In the genomic region with DNA sequence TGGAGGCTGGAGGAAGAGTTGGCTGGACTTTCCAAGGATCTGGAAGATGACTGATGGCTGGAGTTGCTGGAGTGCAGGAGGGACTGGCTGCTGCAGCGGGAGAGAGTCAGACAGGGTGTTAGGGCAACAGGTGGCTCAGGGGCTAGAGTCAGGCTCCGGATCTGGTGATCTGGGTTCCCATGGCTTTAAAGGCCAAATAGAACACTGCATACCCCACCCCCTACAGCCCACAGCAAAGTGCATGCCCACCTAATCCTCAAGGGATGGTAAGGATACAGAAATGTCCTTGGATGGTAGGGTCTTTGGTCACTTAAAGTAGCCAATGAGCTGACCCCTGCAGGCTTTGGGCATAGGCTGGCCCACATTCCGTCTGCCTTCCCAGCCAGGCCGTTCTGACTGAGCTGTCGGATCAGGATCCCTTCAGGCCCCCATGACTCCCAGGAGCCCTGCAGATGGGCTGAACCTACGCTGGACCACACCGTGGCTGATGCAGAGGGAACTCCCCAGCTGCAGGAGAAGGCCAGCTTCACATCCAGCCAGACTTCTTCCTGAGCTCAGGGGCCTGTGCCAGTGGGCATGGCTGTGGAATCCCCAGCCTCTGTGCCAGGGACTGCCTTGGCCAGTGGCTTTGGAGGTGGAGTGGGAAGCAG, we compare ENCODE assay signal across 17 cellular contexts. TPM values are rescaled to one million over a fixed set of nuclear protein-coding genes. Genes with fewer than 3 reads are reported as not detected.
DNase-seq lines count a peak whose midpoint lies in the region; ATAC-seq, FAIRE-seq and TF ChIP-seq lines count a peak whose summit lies in the region.
"Had no signal": no experiment of that assay in that cellular context is flagged by ENCODE, and none has a peak within 500 bp of the region (broad histone marks: within the 10 kb centered on the region; RNA-seq: fewer than 3 reads in every experiment).

No MANE protein-coding gene starts in this region.

- H4K5ac ChIP-seq in H1 (ENCODE audit: insufficient read length, low read depth, low read length): no peak overlapping the region

- H3K27me3 Mint-ChIP-seq in IgD-negative memory B cell (peaks cover 3% of the 10 kb centered on the region), osteocyte (ENCODE audit: unreplicated experiment) (no peaks in the 10 kb centered on the region)
- H3K27me3 Mint-ChIP-seq: stimulated activated naive CD8-positive, alpha-beta T cell treated with anti-CD3 and anti-CD28 coated beads, Interleukin-15, Interleukin-2, amounts not matched to agents 100 ng/mL and 50 ng/mL, for 24 hours had no signal

- POLR2A ChIA-PET in H1 (lab: Charles Lee; ENCODE audit: partially characterized antibody): interaction anchor here (0.6 to 1.3 kb wide), 5 partner anchors 9 to 23 kb away, joined by 3 to 5 read pairs (median 3); no protein-coding TSS in a partner anchor

- ATAC-seq in GM19467 (IDR thresholded peaks at IDR 0.05; ENCODE audit: unreplicated experiment) (no peak), GM19023 (IDR thresholded peaks at IDR 0.05; ENCODE audit: unreplicated experiment) (no peak)
- ATAC-seq: GM23338; left lobe of liver; natural killer cell treated with Interleukin-12 subunit alpha and Interleukin-12 subunit beta and Interleukin-15 and Interleukin-18, amount 100 ng/mL, for 72 hours had no signal

- peak overlapping the region; percentile 89; the same call in 1 of the 2 replicates for H2BK15ac ChIP-seq in H1 (ENCODE audit: low read length)

- H3K23ac ChIP-seq in H1 (ENCODE audit: insufficient read length): no peak overlapping the region

- H2AFZ ChIP-seq in ACC112 (ENCODE audit: low read length, unreplicated experiment) (no peak overlapping the region), H1 (ENCODE audit: low read length) (no peak overlapping the region)
- H2AFZ ChIP-seq: GM23338 had no signal

- no peak overlapping the region for H3K18ac ChIP-seq in H1 (ENCODE audit: extremely low read depth, low read length)

- TF ChIP-seq RAD21 in H1 (IDR thresholded peaks at IDR 0.05 in 1 of 2, conservative IDR thresholded peaks at IDR 0.05 in 1 of 2; ENCODE audit: low read depth in 2 of 2, low read length in 2 of 2): no peak

- no peak overlapping the region for H2BK120ac ChIP-seq in H1 (replicated peaks; ENCODE audit: low read depth, low read length)

- H3K9me3 Mint-ChIP-seq in IgD-negative memory B cell: no peaks in the 10 kb centered on the region
- no peaks in the 10 kb centered on the region for H3K9me3 Mint-ChIP-seq in osteocyte (ENCODE audit: unreplicated experiment)
- H3K9me3 Mint-ChIP-seq: GM23338; natural killer cell treated with Interleukin-12 subunit alpha and Interleukin-12 subunit beta and Interleukin-15 and Interleukin-18, amount 100 ng/mL, for 72 hours; stimulated activated naive CD8-positive, alpha-beta T cell treated with anti-CD3 and anti-CD28 coated beads, Interleukin-15, Interleukin-2, amounts not matched to agents 100 ng/mL and 50 ng/mL, for 24 hours had no signal

- H3K27ac ChIP-seq in ACC112 (ENCODE audit: low read depth, low read length) (peak overlapping the region; percentile 98), H1 (ENCODE audit: low read depth, low read length) (no peak overlapping the region)

- H3K4me3 ChIP-seq in ACC112 (ENCODE audit: low read depth, low read length) (no peak overlapping the region), H1 (ENCODE audit: extremely low read depth in 1 of 4, insufficient read depth in 2 of 4, low read depth in 3 of 4, low read length in 4 of 4) (no peak overlapping the region)
- H3K4me3 ChIP-seq: GM23338, SJSA1 had no signal

- 94% methylated on average over 7 of the region's 7 CpGs; no CpG with 5 or more reads in 1 of the 2 experiments for WGBS in H1 (ENCODE audit: extremely low coverage in 1 of 2, insufficient coverage in 1 of 2, insufficient read length in 1 of 2, insufficient replicate concordance in 2 of 2, low coverage in 1 of 2, low lambda C conversion rate in 2 of 2, missing lambda C conversion rate in 1 of 2), 2 experiments

- H3K4me3 Mint-ChIP-seq in IgD-negative memory B cell (no peak overlapping the region), osteocyte (ENCODE audit: unreplicated experiment) (no peak overlapping the region)
- H3K4me3 Mint-ChIP-seq: GM23338; natural killer cell treated with Interleukin-12 subunit alpha and Interleukin-12 subunit beta and Interleukin-15 and Interleukin-18, amount 100 ng/mL, for 72 hours; stimulated activated naive CD8-positive, alpha-beta T cell treated with anti-CD3 and anti-CD28 coated beads, Interleukin-15, Interleukin-2, amounts not matched to agents 100 ng/mL and 50 ng/mL, for 24 hours had no signal

- DNase-seq in H1 (ENCODE audit: low read depth in 1 of 2, low spot score in 2 of 2) (no peak), osteocyte (ENCODE audit: extremely low spot score, unreplicated experiment) (no peak), iPS-NIHi7 (ENCODE audit: extremely low spot score) (no peak)
- DNase-seq in stimulated activated CD4-positive, alpha-beta T cell treated with anti-CD3 and anti-CD28 coated beads, Interleukin-1b, Interleukin-23, amount 100 ng/mL, for 48 hours: no peak
- DNase-seq: activated CD8-positive, alpha-beta memory T cell treated with anti-CD3 and anti-CD28 coated beads, Interleukin-2, amount 50 U/mL, for 48 hours; cortex of kidney; hypothalamus had no signal

- TF ChIP-seq POLR2A in H1 (IDR thresholded peaks at IDR 0.05; ENCODE audit: control extremely low read depth in 1 of 2, low read depth in 2 of 2, low read length in 2 of 2): no peak

- H3K79me1 ChIP-seq in H1 (ENCODE audit: low read depth, low read length): no peaks in the 10 kb centered on the region

- H3K27ac Mint-ChIP-seq in IgD-negative memory B cell: peak overlapping the region; percentile 6 to 67 (median 12)
- H3K27ac Mint-ChIP-seq in osteocyte (ENCODE audit: unreplicated experiment): peak overlapping the region; percentile 96
- H3K27ac Mint-ChIP-seq: GM23338 had no signal

- H3K36me3 ChIP-seq in ACC112 (ENCODE audit: insufficient read depth, low read length) (no peaks in the 10 kb centered on the region), H1 (ENCODE audit: control insufficient read depth in 2 of 4, insufficient read depth in 4 of 4, low read length in 3 of 4) (no peaks in the 10 kb centered on the region)
- H3K36me3 ChIP-seq: SJSA1 had no signal

- TF ChIP-seq EP300 in H1 (IDR thresholded peaks at IDR 0.05; ENCODE audit: borderline replicate concordance in 1 of 2, low read depth in 2 of 2, low read length in 2 of 2): no peak

- no peak overlapping the region for H3K4ac ChIP-seq in H1 (replicated peaks; ENCODE audit: insufficient read length, low read depth, low read length)

- no peaks in the 10 kb centered on the region for H3K9me3 ChIP-seq in H1 (ENCODE audit: insufficient read depth in 2 of 2, low read depth in 1 of 2, low read length in 1 of 2)
- H3K9me3 ChIP-seq: SJSA1 had no signal

- H2BK5ac ChIP-seq in H1 (ENCODE audit: low read depth, low read length): peak overlapping the region; percentile 49; the same call in 1 of the 2 replicates

- H3K9ac ChIP-seq in H1 (replicated peaks in 1 of 4; ENCODE audit: extremely low read depth in 1 of 4, low read depth in 3 of 4, low read length in 3 of 4): no peak overlapping the region

- H3K27me3 ChIP-seq in ACC112 (ENCODE audit: insufficient read depth, low read length): no peaks in the 10 kb centered on the region
- no peaks in the 10 kb centered on the region; a peak in 1 of 7 replicates for H3K27me3 ChIP-seq in H1 (replicated peaks in 1 of 4; ENCODE audit: control insufficient read depth in 3 of 4, extremely low read depth in 1 of 4, insufficient read depth in 3 of 4, low read length in 3 of 4)
- H3K27me3 ChIP-seq: SJSA1 had no signal

- H2AK5ac ChIP-seq in H1 (ENCODE audit: low read depth, low read length): no peak overlapping the region

- no peak overlapping the region for H3K56ac ChIP-seq in H1 (replicated peaks; ENCODE audit: insufficient read length, low read depth, low read length)

- H4K8ac ChIP-seq in H1 (ENCODE audit: extremely low read depth, insufficient read depth, low read length): no peak overlapping the region

- H4K91ac ChIP-seq in H1 (replicated peaks; ENCODE audit: insufficient read length, low read length): peak overlapping the region; percentile 46

- peak overlapping the region; percentile 85; the same call in 1 of the 2 replicates for H2BK12ac ChIP-seq in H1 (ENCODE audit: low read depth, low read length)

- TF ChIP-seq CTCF in H1 (IDR thresholded peaks at IDR 0.05; ENCODE audit: control extremely low read depth in 1 of 3, insufficient read depth in 1 of 3, low read depth in 1 of 3, low read length in 3 of 3) (no peak), osteocyte (IDR thresholded peaks at IDR 0.05) (no peak)

- H3K23me2 ChIP-seq in H1 (ENCODE audit: low read depth, low read length): no peaks in the 10 kb centered on the region

- no peak for FAIRE-seq in H1 (lab: Jason Lieb, UNC)
- FAIRE-seq: D721Med had no signal

- H3K14ac ChIP-seq in H1 (ENCODE audit: insufficient read length): no peak overlapping the region

- no peaks in the 10 kb centered on the region for H4K20me1 ChIP-seq in H1 (replicated peaks in 1 of 2; ENCODE audit: control insufficient read depth in 1 of 2, insufficient read depth in 2 of 2, low read length in 2 of 2)

- H3K36me3 Mint-ChIP-seq in IgD-negative memory B cell (no peaks in the 10 kb centered on the region), osteocyte (ENCODE audit: unreplicated experiment) (no peaks in the 10 kb centered on the region)
- H3K36me3 Mint-ChIP-seq: natural killer cell treated with Interleukin-12 subunit alpha and Interleukin-12 subunit beta and Interleukin-15 and Interleukin-18, amount 100 ng/mL, for 72 hours had no signal

- H3K4me1 Mint-ChIP-seq in IgD-negative memory B cell (peaks cover 13 to 19% (median 14%) of the 10 kb centered on the region in 3 donors), osteocyte (ENCODE audit: unreplicated experiment) (peaks cover 71% of the 10 kb centered on the region)

- peak overlapping the region; percentile 62; the same call in 1 of the 2 replicates for H2BK20ac ChIP-seq in H1 (ENCODE audit: low read length)

- H3K79me2 ChIP-seq in ACC112 (ENCODE audit: control insufficient read depth, insufficient read depth, low read length, unreplicated experiment) (no peaks in the 10 kb centered on the region), H1 (ENCODE audit: control insufficient read depth in 1 of 2, insufficient read depth in 2 of 2, low read length in 2 of 2) (no peaks in the 10 kb centered on the region)

- H3K4me1 ChIP-seq in ACC112 (ENCODE audit: control insufficient read depth, insufficient read depth, low read length, unreplicated experiment): peaks cover 61% of the 10 kb centered on the region
- peaks cover 9 to 34% (median 27%) of the 10 kb centered on the region in 4 experiments for H3K4me1 ChIP-seq in H1 (replicated peaks in 1 of 4; ENCODE audit: control insufficient read depth in 3 of 4, insufficient read depth in 4 of 4, low read length in 3 of 4)

- no peak overlapping the region for H3K4me2 ChIP-seq in H1 (ENCODE audit: insufficient read depth in 1 of 2, low read depth in 2 of 2, low read length in 2 of 2)
- H3K4me2 ChIP-seq: GM23338 had no signal

- CTCF ChIA-PET in H1 (lab: Charles Lee; ENCODE audit: partially characterized antibody): interaction anchor here (0.7 to 5.0 kb wide), 14 partner anchors 11 to 132 kb away, joined by 3 to 52 read pairs (median 4); a partner anchor contains a TSS

RNA-seq across cellular contexts. Expression of a gene that starts 13.9 kb away (rescaled TPM):
- polyA plus RNA-seq in IgD-negative memory B cell (not detected), H1 (2011; rRNA removed) (0.21 and 0.39 TPM in 2 replicates)
- total RNA-seq in H1 (2021; fragmentation: NEBNext Ultra II Directional; extraction: Animal tissue kit (Norgen Biotek cat#: 25700)): 0.20 and 0.80 TPM in 2 replicates
- 0.49 TPM for polyA plus RNA-seq in H1 (2011; cell fraction: cytosol; rRNA removed)
- polyA plus RNA-seq in H1 (2011; cell fraction: nucleus; rRNA removed): 0.54 TPM
- polyA plus RNA-seq in H1 (2012, experiment 1 of 2): 0.21 to 0.76 TPM (median 0.30 TPM) in 4 replicates
- polyA plus RNA-seq in H1 (2012, experiment 2 of 2): 0.10 TPM
- polyA plus RNA-seq in H1 (2013, experiment 1 of 2): 0.39 TPM
- 0.63 TPM for polyA plus RNA-seq in H1 (2013, experiment 2 of 2)
- 0.60 and 0.66 TPM in 2 replicates for polyA minus RNA-seq in H1 (2011; rRNA and poly(A)+ RNA removed)
- not detected for polyA minus RNA-seq in H1 (2011; cell fraction: cytosol; rRNA and poly(A)+ RNA removed)
- 0.90 TPM for polyA minus RNA-seq in H1 (2011; cell fraction: nucleus; rRNA and poly(A)+ RNA removed)
- 0.21 and 0.73 TPM in 2 replicates for total RNA-seq in osteocyte
- total RNA-seq: SJSA1 had no signal

RNA-seq across cellular contexts. Expression of a gene that starts 44.2 kb away (rescaled TPM):
- 3.0 TPM for polyA plus RNA-seq in IgD-negative memory B cell
- total RNA-seq in H1 (2021; fragmentation: NEBNext Ultra II Directional; extraction: Animal tissue kit (Norgen Biotek cat#: 25700)): 105 and 109 TPM in 2 replicates
- polyA plus RNA-seq in H1 (2011; rRNA removed): 79.9 and 85.5 TPM in 2 replicates
- 68.0 TPM for polyA plus RNA-seq in H1 (2011; cell fraction: cytosol; rRNA removed)
- 63.6 TPM for polyA plus RNA-seq in H1 (2011; cell fraction: nucleus; rRNA removed)
- polyA plus RNA-seq in H1 (2012, experiment 1 of 2): 95.6 to 171 TPM (median 141 TPM) in 4 replicates
- 167 TPM for polyA plus RNA-seq in H1 (2012, experiment 2 of 2)
- polyA plus RNA-seq in H1 (2013, experiment 1 of 2): 95.7 TPM
- polyA plus RNA-seq in H1 (2013, experiment 2 of 2): 105 TPM
- 64.7 and 69.4 TPM in 2 replicates for polyA minus RNA-seq in H1 (2011; rRNA and poly(A)+ RNA removed)
- polyA minus RNA-seq in H1 (2011; cell fraction: cytosol; rRNA and poly(A)+ RNA removed): 60.8 TPM
- polyA minus RNA-seq in H1 (2011; cell fraction: nucleus; rRNA and poly(A)+ RNA removed): 36.3 TPM
- total RNA-seq in osteocyte: 2,074 and 2,132 TPM in 2 replicates

Comparison
In these comparisons a context has a peak if more than half of its experiments do, and no peak if none do; other contexts are left out.
1. RNA of a gene that starts 44.2 kb away (total RNA-seq): 2,074 to 2,132 TPM in osteocyte; 105 to 109 TPM in H1; every median in the first group is over 10 times any median in the second.